Comparison of ENCODE assay signal across 17 cellular contexts in the genomic region with DNA sequence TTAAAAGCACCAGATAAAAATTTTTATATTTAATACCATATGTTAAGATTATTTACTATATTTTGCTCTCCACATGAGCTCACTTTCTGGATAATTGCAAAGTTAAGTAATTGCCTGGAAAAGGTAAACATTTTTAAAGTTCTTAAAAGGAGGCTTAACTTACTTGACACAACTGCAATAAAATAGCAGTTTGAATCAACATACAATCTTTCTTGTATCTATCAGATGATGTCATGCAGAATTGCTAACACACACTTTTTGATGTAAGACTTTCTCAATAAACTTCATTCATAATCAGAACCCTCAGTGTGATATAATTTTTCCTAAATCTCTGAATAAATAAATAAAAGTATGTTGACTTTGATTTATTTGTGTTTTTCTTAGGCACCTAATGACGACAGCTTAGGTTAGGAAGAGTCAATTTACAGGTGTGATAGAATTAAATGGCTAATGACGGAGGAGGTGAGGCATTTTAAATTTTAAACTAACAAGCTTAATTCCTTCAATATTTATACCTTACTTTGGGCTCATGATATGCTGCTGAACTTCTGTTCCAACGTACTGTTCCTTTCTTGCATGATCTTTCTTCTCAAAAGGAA.
DNase-seq lines count a peak whose midpoint lies in the region; ATAC-seq, FAIRE-seq and TF ChIP-seq lines count a peak whose summit lies in the region.
"Had no signal": no experiment of that assay in that cellular context is flagged by ENCODE, and none has a peak within 500 bp of the region (broad histone marks: within the 10 kb centered on the region; RNA-seq: fewer than 3 reads in every experiment).

No MANE protein-coding gene starts in this region.

- H3K27ac ChIP-seq in HepG2 (ENCODE audit: extremely low read length, insufficient read depth, low read length) (no peak overlapping the region), right lobe of liver (no peak overlapping the region)
- H3K27ac ChIP-seq: BLaER1, HL-60 had no signal

- no peak overlapping the region for H2AFZ ChIP-seq in HepG2 (ENCODE audit: low read length)

- H3K4me3 ChIP-seq in HepG2 (replicated peaks in 1 of 3; ENCODE audit: insufficient read depth in 1 of 3, low read depth in 2 of 3, low read length in 3 of 3) (no peak overlapping the region), right lobe of liver (no peak overlapping the region)
- H3K4me3 ChIP-seq: BLaER1, GM12878 had no signal

- H3K9me3 ChIP-seq in HepG2 (ENCODE audit: low read length), result no peaks in the 10 kb centered on the region
- H3K9me3 ChIP-seq in right lobe of liver, result no peaks in the 10 kb centered on the region
- H3K9me3 ChIP-seq: BLaER1 had no signal

- WGBS in HepG2 (ENCODE audit: low lambda C conversion rate), result 94% methylated on average over 3 of the region's 3 CpGs
- WGBS in right lobe of liver (ENCODE audit: insufficient coverage, low coverage, low lambda C conversion rate, missing lambda C conversion rate), result 94% methylated on average over 3 of the region's 3 CpGs

- H3K36me3 ChIP-seq in HepG2 (replicated peaks in 1 of 2; ENCODE audit: control insufficient read depth in 1 of 2, insufficient read depth in 2 of 2, low read length in 2 of 2), result no peaks in the 10 kb centered on the region
- H3K36me3 ChIP-seq in right lobe of liver, result no peaks in the 10 kb centered on the region
- H3K36me3 ChIP-seq: BLaER1 had no signal

- no peaks in the 10 kb centered on the region for H4K20me1 ChIP-seq in HepG2 (ENCODE audit: insufficient read depth, low read length)
- H4K20me1 ChIP-seq: BLaER1 had no signal

- no peak overlapping the region for H3K9ac ChIP-seq in HepG2 (ENCODE audit: insufficient read depth, low read depth, low read length)
- H3K9ac ChIP-seq: BLaER1 had no signal

- no peak for DNase-seq in HepG2 (ENCODE audit: low spot score)
- no peak for DNase-seq in right lobe of liver
- DNase-seq in NCI-H69 (lab: John Stamatoyannopoulos, UW), result peak; percentile 25
- DNase-seq in amygdala (lab: John Stamatoyannopoulos, UW), result no peak
- no peak for DNase-seq in OCI-M1 (lab: John Stamatoyannopoulos, UW)
- DNase-seq: 8988T; CD4-positive, alpha-beta memory T cell; DND-41; EL; H9; IMR-90 had no signal

- POLR2A ChIA-PET in HepG2 (lab: Yijun Ruan, JAX), result no interaction called here

- no peak for TF ChIP-seq RAD21 in HepG2 (CRISPR knock-in tag; IDR thresholded peaks at IDR 0.05)

- ATAC-seq in HepG2 (no peak), right lobe of liver (no peak), HG02973 (IDR thresholded peaks at IDR 0.05; ENCODE audit: unreplicated experiment) (no peak)

- TF ChIP-seq CTCF in HepG2 (CRISPR knock-in tag; IDR thresholded peaks at IDR 0.05) (no peak), right lobe of liver (IDR thresholded peaks at IDR 0.05) (no peak)

- TF ChIP-seq EP300 in HepG2 (IDR thresholded peaks at IDR 0.05; ENCODE audit: low read depth in 2 of 2, low read length in 2 of 2) (no peak), HepG2 (CRISPR knock-in tag; IDR thresholded peaks at IDR 0.05; ENCODE audit: borderline replicate concordance) (no peak)

- CTCF ChIA-PET in HepG2 (lab: Yijun Ruan, JAX; ENCODE audit: low intra/inter-chr PET ratio, low total read pairs), result no interaction called here

- no TSS peak for BruUV-seq in HepG2 (replicated peaks; lab: Mats Ljungman, UMichigan)

- intact Hi-C loops in HepG2 (cut with micrococcal nuclease; ENCODE audit: unreplicated experiment) (no loop called here), right lobe of liver (cut with DNase I) (no loop called here)

- H3K4me1 ChIP-seq in HepG2 (ENCODE audit: insufficient read depth, low read length), result peaks cover 6% of the 10 kb centered on the region; the same call in 1 of the 2 replicates
- no peaks in the 10 kb centered on the region for H3K4me1 ChIP-seq in right lobe of liver
- H3K4me1 ChIP-seq: BLaER1 had no signal

- H3K27me3 ChIP-seq in HepG2 (ENCODE audit: control insufficient read depth in 1 of 2, insufficient read depth in 2 of 2, low read length in 2 of 2), result no peaks in the 10 kb centered on the region
- H3K27me3 ChIP-seq in right lobe of liver, result no peaks in the 10 kb centered on the region
- H3K27me3 ChIP-seq: BLaER1 had no signal

- in situ Hi-C loops in HepG2 (cut with HindIII; ENCODE audit: extremely low pct_ligation_motif_present, low pct_unique_long_range_greater_than_20kb), result no loop called here

- no peaks in the 10 kb centered on the region for H3K79me2 ChIP-seq in HepG2 (ENCODE audit: insufficient read depth, low read length)

- TF ChIP-seq POLR2A in HepG2 (IDR thresholded peaks at IDR 0.05; ENCODE audit: insufficient read depth in 1 of 2, low read depth in 2 of 2, low read length in 2 of 2) (no peak), right lobe of liver (IDR thresholded peaks at IDR 0.05) (no peak)

- no peak overlapping the region for H3K4me2 ChIP-seq in HepG2 (ENCODE audit: low read depth, low read length)
- H3K4me2 ChIP-seq: BLaER1 had no signal

- no peak for FAIRE-seq in HepG2 (lab: Jason Lieb, UNC)
- peak; percentile 64 for FAIRE-seq in islet of Langerhans (lab: Jason Lieb, UNC)
- FAIRE-seq: GM12878, H1 had no signal

TF ChIP-seq in HepG2, 621 proteins besides CTCF, POLR2A, EP300 and RAD21:
- TF ChIP-seq FOXK1 (CRISPR knock-in tag; IDR thresholded peaks at IDR 0.05; ENCODE audit: borderline replicate concordance, low read depth) (no peak), CEBPZ (IDR thresholded peaks at IDR 0.05; ENCODE audit: low read length) (no peak), ATF7 (IDR thresholded peaks at IDR 0.05) (peak; percentile 72), ATF7 (CRISPR knock-in tag; IDR thresholded peaks at IDR 0.05) (no peak), ZNF329 (CRISPR knock-in tag; IDR thresholded peaks at IDR 0.05; ENCODE audit: low read depth) (no peak)
